Comparison of ENCODE assay signal across 11 cellular contexts in genomic region chr9:74940600-74940999, GRCh38. TPM values are rescaled to one million over a fixed set of nuclear protein-coding genes. Genes with fewer than 3 reads are reported as not detected.
A peak's percentile ranks its signal among the peaks of the same experiment; 100 is the strongest.
DNase-seq lines count a peak whose midpoint lies in the region; ATAC-seq and TF ChIP-seq lines count a peak whose summit lies in the region.
"Had no signal": no experiment of that assay in that cellular context is flagged by ENCODE, and none has a peak within 500 bp of the region (broad histone marks: within the 10 kb centered on the region; RNA-seq: fewer than 3 reads in every experiment).

No MANE protein-coding gene starts in this region.

- TF ChIP-seq CTCF in LNCaP clone FGC (IDR thresholded peaks at IDR 0.05; ENCODE audit: control insufficient read depth, extremely low read depth, insufficient read depth) (peak; percentile 58), WTC11 (IDR thresholded peaks at IDR 0.05) (no peak), left lung (IDR thresholded peaks at IDR 0.05) (no peak)

- H3K27ac ChIP-seq in left lung = no peak overlapping the region

- H3K27me3 ChIP-seq in left lung = no peaks in the 10 kb centered on the region

- no peak overlapping the region for H3K4me3 Mint-ChIP-seq in WTC11
- H3K4me3 Mint-ChIP-seq: T-helper 2 cell treated with Interferon-gamma antibody and Interleukin-4, amounts not matched to agents 5 μg/mL and 100 μg/mL, for 36 hours had no signal

- H3K36me3 Mint-ChIP-seq in WTC11 = no peaks in the 10 kb centered on the region

- H3K4me3 ChIP-seq in LNCaP clone FGC (ENCODE audit: low read depth, low read length) = no peak overlapping the region
- H3K4me3 ChIP-seq in left lung = no peak overlapping the region

- H3K36me3 ChIP-seq in left lung = no peaks in the 10 kb centered on the region

- H3K4me1 ChIP-seq in left lung = no peaks in the 10 kb centered on the region

- H3K27me3 Mint-ChIP-seq in WTC11 (ENCODE audit: low read depth) = no peaks in the 10 kb centered on the region

- intact Hi-C loops in left lung (cut with DNase I) = no loop called here

- CTCF ChIA-PET in WTC11 (lab: Charles Lee) = interaction anchor here (1.0 kb wide), 2 partner anchors 12 to 163 kb away, joined by 4 to 8 read pairs; partner anchors contain the start of gene C9orf40

- H3K9me3 Mint-ChIP-seq in WTC11 = no peaks in the 10 kb centered on the region
- H3K9me3 Mint-ChIP-seq: T-helper 2 cell treated with Interferon-gamma antibody and Interleukin-4, amounts not matched to agents 5 μg/mL and 100 μg/mL, for 36 hours had no signal

- no peaks in the 10 kb centered on the region for H3K9me3 ChIP-seq in left lung

- no peaks in the 10 kb centered on the region for H3K4me1 Mint-ChIP-seq in WTC11

- DNase-seq in GM04504 (ENCODE audit: low read depth) (peak; percentile 19), LNCaP clone FGC (ENCODE audit: low read depth) (peak; percentile 64), WTC11 (ENCODE audit: low spot score) (no peak), left lung (no peak), GF-D8 (lab: John Stamatoyannopoulos, UW) (no peak), amniotic stem cell (lab: John Stamatoyannopoulos, UW) (no peak)
- no peak for DNase-seq in activated CD4-positive, alpha-beta T cell treated with anti-CD3 and anti-CD28 coated beads for 48 hours
- no peak for DNase-seq in stimulated activated CD4-positive, alpha-beta T cell treated with anti-CD3 and anti-CD28 coated beads, Interleukin-2, amount 100 ng/mL, for 48 hours
- DNase-seq: NCI-H146; stimulated activated naive CD4-positive, alpha-beta T cell had no signal

- peak; percentile 70 for ATAC-seq in WTC11
- ATAC-seq in left lung = peak; percentile 22

- H3K27ac Mint-ChIP-seq in WTC11 = no peak overlapping the region
- H3K27ac Mint-ChIP-seq: T-helper 2 cell treated with Interferon-gamma antibody and Interleukin-4, amounts not matched to agents 5 μg/mL and 100 μg/mL, for 36 hours had no signal

- POLR2A ChIA-PET in WTC11 (lab: Charles Lee) = interaction anchor here (0.5 kb wide), 1 partner anchor 43 kb away, joined by 3 read pairs; no protein-coding TSS in a partner anchor

TF ChIP-seq in WTC11, 78 proteins besides CTCF, POLR2A, EP300 and RAD21:
- no peak for TF ChIP-seq TP53 (CRISPR knock-in tag; IDR thresholded peaks at IDR 0.05)
- no peak for TF ChIP-seq CBFB (CRISPR knock-in tag; IDR thresholded peaks at IDR 0.05; ENCODE audit: low read depth)
- TF ChIP-seq ZNF281 (CRISPR knock-in tag; IDR thresholded peaks at IDR 0.05) = no peak
- TF ChIP-seq NFYB (CRISPR knock-in tag; conservative IDR thresholded peaks at IDR 0.05; ENCODE audit: low read depth) = no peak
- TF ChIP-seq ZNF121 (CRISPR knock-in tag; IDR thresholded peaks at IDR 0.05) = no peak
- TF ChIP-seq PREB (CRISPR knock-in tag; IDR thresholded peaks at IDR 0.05; ENCODE audit: borderline replicate concordance) = no peak
- no peak for TF ChIP-seq ERG (CRISPR knock-in tag; IDR thresholded peaks at IDR 0.05)

RNA-seq across cellular contexts. Expression of gene C9orf40, which starts 12.1 kb away (rescaled TPM):
- total RNA-seq in WTC11 (2021) (10.3 to 15.5 TPM (median 14.1 TPM) in 3 replicates), left lung (1 to 10 TPM; 5.2 TPM)

RNA-seq across cellular contexts. Expression of gene TRPM6, which starts 52.9 kb away (rescaled TPM):
- 0.66 to 1.4 TPM (median 0.78 TPM) in 3 replicates for total RNA-seq in WTC11 (2021)
- total RNA-seq in left lung = 1 to 10 TPM in 1 of 2 donors, under 1 TPM in 1; 0.82 to 3.8 TPM

Comparison
In these comparisons a context has a peak if more than half of its experiments do, and no peak if none do; other contexts are left out.
1. DNase-seq: peak in GM04504 (single experiment) and LNCaP clone FGC (single experiment); none in WTC11 (single experiment), left lung (0 of 2), GF-D8 (single experiment), activated CD4-positive, alpha-beta T cell treated with anti-CD3 and anti-CD28 coated beads for 48 hours (single experiment), stimulated activated CD4-positive, alpha-beta T cell treated with anti-CD3 and anti-CD28 coated beads, Interleukin-2, amount 100 ng/mL, for 48 hours (0 of 2) and amniotic stem cell (single experiment).